Comparison of ENCODE assay signal across 26 cellular contexts in genomic region chr13:21225841-21226581, GRCh38. TPM values are rescaled to one million over a fixed set of nuclear protein-coding genes. Genes with fewer than 3 reads are reported as not detected.
"Had no signal": no experiment of that assay in that cellular context is flagged by ENCODE, and none has a peak within 500 bp of the region (broad histone marks: within the 10 kb centered on the region; RNA-seq: fewer than 3 reads in every experiment).

No MANE protein-coding gene starts in this region.

- DNase-seq: colonic mucosa; effector CD8-positive, alpha-beta T cell; endodermal cell; esophagus squamous epithelium; foreskin melanocyte; glutamatergic neuron; heart right ventricle; hippocampal formation; left cardiac atrium; left lung; naive thymus-derived CD8-positive, alpha-beta T cell; nephron progenitor cell; nucleus accumbens; spleen; stimulated activated CD4-positive, alpha-beta T cell treated with anti-CD3 and anti-CD28 coated beads, Interleukin-4, amount 100 ng/mL, for 4 hours; stimulated activated naive CD8-positive, alpha-beta T cell treated with anti-CD3 and anti-CD28 coated beads, Interleukin-15, Interleukin-2, amounts not matched to agents 100 U/mL and 50 U/mL, for 24 hours; substantia nigra; testis; tibial artery; upper lobe of left lung had no signal

- H3K4me3 Mint-ChIP-seq: dendritic cell treated with granulocyte-macrophage colony-stimulating factor and Interleukin-4, amounts not matched to agents 40 ng/mL and 50 ng/mL, for 4 days; endodermal cell; naive thymus-derived CD8-positive, alpha-beta T cell; nephron progenitor cell; stimulated activated memory B cell treated with anti-CD40 and anti-IgM and Interleukin-4, amounts not matched to agents 10 μg/mL and 1 μg/mL and 100 μg/mL, for 72 hours had no signal

- H3K36me3 Mint-ChIP-seq: stimulated activated memory B cell treated with anti-CD40 and anti-IgM and Interleukin-4, amounts not matched to agents 10 μg/mL and 1 μg/mL and 100 μg/mL, for 72 hours had no signal

- H3K27me3 ChIP-seq: colonic mucosa, heart right ventricle, left lung, right atrium auricular region, spleen, testis, tibial artery, upper lobe of left lung had no signal

- H3K4me1 Mint-ChIP-seq: endodermal cell; stimulated activated memory B cell treated with anti-CD40 and anti-IgM and Interleukin-4, amounts not matched to agents 10 μg/mL and 1 μg/mL and 100 μg/mL, for 72 hours had no signal

- H3K9me3 ChIP-seq: colonic mucosa, prostate gland, testis had no signal

- H3K4me1 ChIP-seq: colonic mucosa, esophagus squamous epithelium, left lung, prostate gland, right atrium auricular region, spleen, testis, tibial artery, upper lobe of left lung had no signal

- H3K27ac Mint-ChIP-seq: dendritic cell treated with granulocyte-macrophage colony-stimulating factor and Interleukin-4, amounts not matched to agents 40 ng/mL and 50 ng/mL, for 4 days; endodermal cell; naive thymus-derived CD8-positive, alpha-beta T cell; nephron progenitor cell; stimulated activated memory B cell treated with anti-CD40 and anti-IgM and Interleukin-4, amounts not matched to agents 10 μg/mL and 1 μg/mL and 100 μg/mL, for 72 hours had no signal

- H3K27me3 Mint-ChIP-seq: dendritic cell treated with granulocyte-macrophage colony-stimulating factor and Interleukin-4, amounts not matched to agents 40 ng/mL and 50 ng/mL, for 4 days had no signal

- H3K4me3 ChIP-seq: colonic mucosa, esophagus squamous epithelium, heart right ventricle, left lung, prostate gland, right atrium auricular region, skin epidermis, spleen, testis, tibial artery, upper lobe of left lung had no signal

- ATAC-seq: heart right ventricle; left cardiac atrium; left lung; naive thymus-derived CD8-positive, alpha-beta T cell; stimulated activated memory B cell treated with anti-CD40 and anti-IgM and Interleukin-4, amounts not matched to agents 10 μg/mL and 1 μg/mL and 100 μg/mL, for 72 hours; stimulated activated naive CD8-positive, alpha-beta T cell treated with anti-CD3 and anti-CD28 coated beads, Interleukin-15, Interleukin-2, amounts not matched to agents 100 U/mL and 50 U/mL, for 24 hours had no signal

- H3K27ac ChIP-seq: colonic mucosa, esophagus squamous epithelium, heart right ventricle, left lung, prostate gland, right atrium auricular region, skin epidermis, spleen, testis, tibial artery, upper lobe of left lung had no signal

- H3K36me3 ChIP-seq: colonic mucosa, esophagus squamous epithelium, heart right ventricle, left lung, prostate gland, right atrium auricular region, spleen, tibial artery, upper lobe of left lung had no signal

RNA-seq across cellular contexts. Expression of gene SKA3, which starts 49.7 kb away (rescaled TPM):
- total RNA-seq: mesenteric fat pad had no signal
